30 cellular contexts compared by ENCODE assay signal in genomic region chr12:18387706-18388105, GRCh38.
"Had no signal": no experiment of that assay in that cellular context is flagged by ENCODE, and none has a peak within 500 bp of the region (broad histone marks: within the 10 kb centered on the region; RNA-seq: fewer than 3 reads in every experiment).

No MANE protein-coding gene starts in this region.

- H3K9me3 ChIP-seq: esophagus muscularis mucosa, gastroesophageal sphincter, heart right ventricle had no signal

- H3K4me3 ChIP-seq: esophagus muscularis mucosa, gastroesophageal sphincter, heart right ventricle, hepatocyte had no signal

- ATAC-seq: activated CD4-positive, CD25-positive, alpha-beta regulatory T cell treated with anti-CD3 and anti-CD28 coated beads, Interleukin-2, amount 50 U/mL, for 24 hours; activated CD8-positive, alpha-beta T cell treated with anti-CD3 and anti-CD28 coated beads for 36 hours; activated T-cell treated with anti-CD3 and anti-CD28 coated beads, Interleukin-2, amount 50 U/mL, for 4 hours; activated T-helper 17 cell treated with anti-CD3 and anti-CD28 coated beads, Interleukin-2, amount 50 U/mL, for 72 hours; effector memory CD8-positive, alpha-beta T cell; gastroesophageal sphincter; heart right ventricle; T-helper 17 cell had no signal

- DNase-seq: activated B cell treated with CpG ODN at 0.5 μM for 24 hours; activated CD4-positive, alpha-beta T cell treated with anti-CD3 and anti-CD28 coated beads for 48 hours; activated CD4-positive, alpha-beta T cell treated with anti-CD3 and anti-CD28 coated beads, Interleukin-2, amount 50 U/mL, for 1 hour; activated CD4-positive, alpha-beta T cell treated with anti-CD3 and anti-CD28 coated beads, Interleukin-2, amount 50 U/mL, for 48 hours; activated CD8-positive, alpha-beta memory T cell treated with anti-CD3 and anti-CD28 coated beads for 24 hours; activated CD8-positive, alpha-beta T cell treated with anti-CD3 and anti-CD28 coated beads for 36 hours; activated effector memory CD4-positive, alpha-beta T cell treated with Interleukin-2 at 50 U/mL for 16 hours; activated gamma-delta T cell treated with Interleukin-2 at 50 U/mL for 16 hours; activated naive CD4-positive, alpha-beta T cell treated with anti-CD3 and anti-CD28 coated beads, Interleukin-2, amount 50 U/mL, for 16 hours; activated naive CD4-positive, alpha-beta T cell treated with Interleukin-2 at 50 U/mL for 16 hours; activated T-cell treated with anti-CD3 and anti-CD28 coated beads, Interleukin-2, amount 50 U/mL, for 4 hours; amygdala; aorta; caudate nucleus; cortex of kidney; dermis blood vessel endothelial cell; effector CD4-positive, alpha-beta T cell; effector memory CD8-positive, alpha-beta T cell; erythroblast; foreskin melanocyte; heart right ventricle; T-helper 1 cell; T-helper 17 cell; T1000; WERI-Rb-1 had no signal

- H3K4me2 ChIP-seq: hepatocyte had no signal

- H3K36me3 ChIP-seq: esophagus muscularis mucosa, gastroesophageal sphincter, heart right ventricle, WERI-Rb-1 had no signal

- H3K27me3 ChIP-seq: esophagus muscularis mucosa, gastroesophageal sphincter, heart right ventricle, hepatocyte had no signal

- H2AFZ ChIP-seq: hepatocyte had no signal

- H3K27ac ChIP-seq: esophagus muscularis mucosa, gastroesophageal sphincter, heart right ventricle, hepatocyte, WERI-Rb-1 had no signal
